In the genomic region with DNA sequence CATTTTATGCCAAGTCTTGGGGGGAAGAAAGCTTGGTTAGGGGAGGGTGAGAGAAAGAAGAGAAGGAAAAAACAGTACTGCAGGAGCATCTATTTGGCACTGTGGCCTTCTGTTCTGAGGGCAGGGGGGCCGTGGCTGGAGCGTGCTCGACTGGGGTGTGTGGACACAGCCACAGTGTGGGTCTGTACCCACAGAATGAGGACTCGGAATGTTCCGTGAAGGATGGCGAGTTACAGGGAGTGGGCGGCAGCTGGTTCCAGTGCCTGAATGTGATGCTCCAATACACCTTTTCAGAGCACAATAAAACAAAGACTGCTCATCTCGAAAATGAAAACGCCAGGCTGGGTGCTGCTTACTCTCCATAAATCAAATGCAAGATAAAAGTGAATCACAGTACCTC, we compare ENCODE assay signal across 26 cellular contexts. TPM values are rescaled to one million over a fixed set of nuclear protein-coding genes. Genes with fewer than 3 reads are reported as not detected.
DNase-seq lines count a peak whose midpoint lies in the region; ATAC-seq and TF ChIP-seq lines count a peak whose summit lies in the region.
"Had no signal": no experiment of that assay in that cellular context is flagged by ENCODE, and none has a peak within 500 bp of the region (broad histone marks: within the 10 kb centered on the region; RNA-seq: fewer than 3 reads in every experiment).

No MANE protein-coding gene starts in this region.

- H3K4me3 ChIP-seq in dorsolateral prefrontal cortex, result peak overlapping the region in 21 of 59 donors; percentile 2 to 47 (median 16)
- H3K4me3 ChIP-seq: BLaER1, Peyer's patch, sigmoid colon, SJCRH30 had no signal

- DNase-seq in G401 (ENCODE audit: low spot score), result peak; percentile 73
- peak; percentile 51 for DNase-seq in NCI-H1694 (lab: John Stamatoyannopoulos, UW)
- DNase-seq in dorsolateral prefrontal cortex, result peak in 8 of 10 donors; percentile 19 to 51 (median 35)
- DNase-seq in nephron progenitor cell, result peak; percentile 27
- no peak for DNase-seq in germinal center (ENCODE audit: low spot score)
- no peak for DNase-seq in COR-L47 (lab: John Stamatoyannopoulos, UW)
- DNase-seq: activated CD4-positive, alpha-beta T cell treated with anti-CD3 and anti-CD28 coated beads, Interleukin-2, amount 10 ng/mL, durations not matched to agents 24 days and 14 days; activated naive CD4-positive, alpha-beta T cell treated with anti-CD3 and anti-CD28 coated beads, Interleukin-2, amount 50 U/mL, for 16 hours; effector memory CD4-positive, alpha-beta T cell; HCEC 1CT; NCI-H1930; NCI-H345; NK-92 treated with Interleukin-12 subunit alpha and Interleukin-12 subunit beta, amount 100 ng/mL, for 24 hours; Peyer's patch; sigmoid colon; SJCRH30; stimulated activated CD4-positive, alpha-beta T cell treated with anti-CD3 and anti-CD28 coated beads, Interleukin-15, amount 100 ng/mL, for 24 hours; stimulated activated CD8-positive, alpha-beta memory T cell treated with anti-CD3 and anti-CD28 coated beads, Interleukin-4, amount 100 ng/mL, for 48 hours; trophoblast cell had no signal

- intact Hi-C loops in dorsolateral prefrontal cortex (cut with DNase I), result no loop called here

- H3K27me3 Mint-ChIP-seq in nephron progenitor cell (ENCODE audit: low read depth, poor library complexity), result peaks cover 9% of the 10 kb centered on the region
- H3K27me3 Mint-ChIP-seq: activated CD4-positive, alpha-beta T cell treated with anti-CD3 and anti-CD28 coated beads, Interleukin-2, amount 10 ng/mL, durations not matched to agents 24 days and 14 days had no signal

- H3K36me3 Mint-ChIP-seq in nephron progenitor cell (ENCODE audit: low read depth), result no peaks in the 10 kb centered on the region

- peak overlapping the region in 4 of 59 donors; percentile 5 to 39 (median 28) for H3K27ac ChIP-seq in dorsolateral prefrontal cortex
- H3K27ac ChIP-seq: BLaER1, KMS-11, Peyer's patch, sigmoid colon, SJCRH30 had no signal

- H3K27ac Mint-ChIP-seq in nephron progenitor cell, result peak overlapping the region; percentile 47
- H3K27ac Mint-ChIP-seq: activated CD4-positive, alpha-beta T cell treated with anti-CD3 and anti-CD28 coated beads, Interleukin-2, amount 10 ng/mL, durations not matched to agents 24 days and 14 days had no signal

- H3K4me1 Mint-ChIP-seq in nephron progenitor cell, result peaks cover 36% of the 10 kb centered on the region
- H3K4me1 Mint-ChIP-seq: activated CD4-positive, alpha-beta T cell treated with anti-CD3 and anti-CD28 coated beads, Interleukin-2, amount 10 ng/mL, durations not matched to agents 24 days and 14 days had no signal

- no peaks in the 10 kb centered on the region for H3K27me3 ChIP-seq in dorsolateral prefrontal cortex
- H3K27me3 ChIP-seq: BLaER1, Peyer's patch, sigmoid colon had no signal

- TF ChIP-seq CTCF in dorsolateral prefrontal cortex (IDR thresholded peaks at IDR 0.05 in 54 of 56, conservative IDR thresholded peaks at IDR 0.05 in 2 of 56; ENCODE audit: low read depth in 1 of 56, partially characterized antibody in 56 of 56), result no peak
- TF ChIP-seq CTCF in nephron progenitor cell (IDR thresholded peaks at IDR 0.05), result no peak

- H3K4me3 Mint-ChIP-seq in nephron progenitor cell, result no peak overlapping the region
- H3K4me3 Mint-ChIP-seq: activated CD4-positive, alpha-beta T cell treated with anti-CD3 and anti-CD28 coated beads, Interleukin-2, amount 10 ng/mL, durations not matched to agents 24 days and 14 days had no signal

- in situ Hi-C loops in G401 (cut with HindIII; ENCODE audit: low sequenced_read_pairs), result no loop called here

- H3K9me3 Mint-ChIP-seq in nephron progenitor cell, result no peaks in the 10 kb centered on the region
- H3K9me3 Mint-ChIP-seq: activated CD4-positive, alpha-beta T cell treated with anti-CD3 and anti-CD28 coated beads, Interleukin-2, amount 10 ng/mL, durations not matched to agents 24 days and 14 days had no signal

- ATAC-seq in GM18873 (IDR thresholded peaks at IDR 0.05; ENCODE audit: low FRiP score, unreplicated experiment) (no peak), GM19397 (IDR thresholded peaks at IDR 0.05; ENCODE audit: unreplicated experiment) (no peak)
- ATAC-seq: esophagus mucosa had no signal

RNA-seq across cellular contexts. Expression of a gene that starts 59.2 kb away (rescaled TPM):
- total RNA-seq in G401 (2014; rRNA removed; shearing (Covaris generic)), result not detected in 2 replicates
- total RNA-seq in dorsolateral prefrontal cortex, result 10 to 100 TPM in 119 of 120 experiments, 1 to 10 TPM in 1; 4.0 to 97.8 (median 36.2) TPM
- total RNA-seq: A673; activated CD4-positive, alpha-beta T cell treated with anti-CD3 and anti-CD28 coated beads, Interleukin-2, amount 10 ng/mL, durations not matched to agents 24 days and 14 days; esophagus mucosa; Peyer's patch; SJCRH30; T-helper 1 cell treated with Interleukin-12 subunit alpha and Interleukin-12 subunit beta and Interleukin-4 antibody, amounts not matched to agents 30 ng/mL and 1 ng/mL, for 36 hours had no signal

Comparison
In these comparisons a context has a peak if more than half of its experiments do, and no peak if none do; other contexts are left out.
1. DNase-seq: peak in G401 (single experiment), NCI-H1694 (single experiment), dorsolateral prefrontal cortex (8 of 10) and nephron progenitor cell (single experiment); none in germinal center (single experiment) and COR-L47 (single experiment).